ENCODE assay signal across 12 cellular contexts in the genomic region with DNA sequence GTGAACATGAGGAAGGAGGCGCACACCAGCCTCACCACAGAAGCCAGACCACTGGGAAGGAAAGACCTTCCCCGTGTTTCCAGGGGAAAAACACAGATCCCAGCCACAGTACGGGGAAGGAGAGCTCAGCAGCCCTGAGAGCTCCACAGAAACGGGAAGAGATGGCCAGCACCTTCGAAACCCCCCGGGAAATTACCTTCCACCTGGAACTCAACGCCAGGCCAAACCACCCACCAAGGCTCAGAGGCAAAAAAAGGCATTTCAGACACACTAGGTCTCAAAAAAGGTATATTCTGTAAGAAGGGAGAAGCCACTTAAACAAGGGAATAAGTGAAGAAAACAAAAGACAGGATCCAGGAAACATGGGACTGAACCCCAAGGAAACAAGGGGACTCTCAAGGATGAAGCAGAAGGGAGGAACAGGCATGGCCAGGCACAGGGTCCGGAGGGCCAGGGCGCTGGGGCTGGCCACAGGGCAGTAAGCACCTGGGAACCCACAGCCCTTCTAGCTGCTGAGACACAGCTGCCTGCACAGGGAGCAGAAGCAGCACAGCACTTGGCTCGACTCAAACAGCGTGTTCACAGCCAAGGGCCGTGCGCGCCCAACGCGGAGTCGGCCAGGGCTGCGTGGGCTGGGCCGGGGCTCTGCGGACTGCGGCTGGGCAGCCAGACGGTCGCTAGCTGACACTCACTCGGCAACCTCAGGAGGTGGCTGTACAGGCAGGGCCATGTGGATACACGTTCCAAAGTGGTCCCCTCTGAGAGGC. TPM values are rescaled to one million over a fixed set of nuclear protein-coding genes. Genes with fewer than 3 reads are reported as not detected.
DNase-seq lines count a peak whose midpoint lies in the region; ATAC-seq and TF ChIP-seq lines count a peak whose summit lies in the region.
"Had no signal": no experiment of that assay in that cellular context is flagged by ENCODE, and none has a peak within 500 bp of the region (broad histone marks: within the 10 kb centered on the region; RNA-seq: fewer than 3 reads in every experiment).

No MANE protein-coding gene starts in this region.

- CTCF ChIA-PET in Panc1 (lab: Charles Lee): no interaction called here

- H3K27ac ChIP-seq in Panc1 (ENCODE audit: low read length): no peak overlapping the region

- H3K4me3 ChIP-seq in Panc1 (ENCODE audit: low read depth in 2 of 2, low read length in 2 of 2): no peak overlapping the region
- no peak overlapping the region for H3K4me3 ChIP-seq in fibroblast of pulmonary artery (replicated peaks; ENCODE audit: low read depth, low read length)

- intact Hi-C loops in Panc1 (cut with micrococcal nuclease; ENCODE audit: unreplicated experiment): no loop called here

- no peaks in the 10 kb centered on the region for H3K9me3 Mint-ChIP-seq in nephron
- H3K9me3 Mint-ChIP-seq: activated CD4-positive, alpha-beta memory T cell treated with anti-CD3 and anti-CD28 coated beads for 36 hours; activated naive CD4-positive, alpha-beta T cell treated with anti-CD3 and anti-CD28 coated beads, Interleukin-2, amount 50 U/mL, for 24 hours had no signal

- H3K4me3 Mint-ChIP-seq in nephron: no peak overlapping the region
- H3K4me3 Mint-ChIP-seq: activated CD4-positive, alpha-beta memory T cell treated with anti-CD3 and anti-CD28 coated beads for 36 hours; activated naive CD4-positive, alpha-beta T cell treated with anti-CD3 and anti-CD28 coated beads, Interleukin-2, amount 50 U/mL, for 24 hours had no signal

- peak; percentile 31 for DNase-seq in AG08395 (ENCODE audit: low spot score)
- no peak for DNase-seq in Panc1 (ENCODE audit: low read depth, low spot score)
- peak; percentile 68 for DNase-seq in fibroblast of pulmonary artery (ENCODE audit: low read depth)
- no peak for DNase-seq in RPMI8226
- DNase-seq in DMS79 treated with DMSO at 0.1 percent for 48 hours (lab: John Stamatoyannopoulos, UW): no peak
- no peak for DNase-seq in activated CD8-positive, alpha-beta memory T cell treated with anti-CD3 and anti-CD28 coated beads, Interleukin-2, amount 50 U/mL, for 4 hours
- no peak for DNase-seq in CD1c-positive myeloid dendritic cell (ENCODE audit: extremely low spot score)
- DNase-seq: activated CD4-positive, alpha-beta memory T cell treated with anti-CD3 and anti-CD28 coated beads for 36 hours; GOT3; NCI-H524 had no signal

- H3K27me3 Mint-ChIP-seq in nephron (ENCODE audit: low read depth): no peaks in the 10 kb centered on the region
- H3K27me3 Mint-ChIP-seq: activated CD4-positive, alpha-beta memory T cell treated with anti-CD3 and anti-CD28 coated beads for 36 hours; activated naive CD4-positive, alpha-beta T cell treated with anti-CD3 and anti-CD28 coated beads, Interleukin-2, amount 50 U/mL, for 24 hours had no signal

- H3K9me3 ChIP-seq in Panc1 (ENCODE audit: control insufficient read depth, insufficient read depth, low read depth, low read length): no peaks in the 10 kb centered on the region

- H3K36me3 ChIP-seq in Panc1 (ENCODE audit: control insufficient read depth, insufficient read depth, low read length): no peaks in the 10 kb centered on the region

- in situ Hi-C loops in Panc1 (cut with HindIII; ENCODE audit: low pct_unique_long_range_greater_than_20kb, low sequenced_read_pairs): no loop called here

- H3K4me1 ChIP-seq in Panc1 (ENCODE audit: control insufficient read depth, insufficient read depth, low read length): peaks cover 7% of the 10 kb centered on the region

- H3K36me3 Mint-ChIP-seq in nephron (ENCODE audit: low read depth): no peaks in the 10 kb centered on the region
- H3K36me3 Mint-ChIP-seq: activated CD4-positive, alpha-beta memory T cell treated with anti-CD3 and anti-CD28 coated beads for 36 hours had no signal

- TF ChIP-seq CTCF in Panc1 (IDR thresholded peaks at IDR 0.05) (no peak), fibroblast of pulmonary artery (IDR thresholded peaks at IDR 0.05; ENCODE audit: low read length, missing control alignments) (no peak), nephron (IDR thresholded peaks at IDR 0.05; ENCODE audit: unreplicated experiment in 3 of 3) (no peak)

- peak overlapping the region in 2 of 3 experiments; percentile 0 to 50 for H3K27ac Mint-ChIP-seq in nephron
- H3K27ac Mint-ChIP-seq: activated CD4-positive, alpha-beta memory T cell treated with anti-CD3 and anti-CD28 coated beads for 36 hours; activated naive CD4-positive, alpha-beta T cell treated with anti-CD3 and anti-CD28 coated beads, Interleukin-2, amount 50 U/mL, for 24 hours had no signal

- no TSS peak for BruUV-seq in Panc1 (replicated peaks; lab: Mats Ljungman, UMichigan)

- peaks cover 42% of the 10 kb centered on the region for H3K4me1 Mint-ChIP-seq in nephron

- POLR2A ChIA-PET in Panc1 (lab: Charles Lee): no interaction called here

- no peaks in the 10 kb centered on the region for H3K27me3 ChIP-seq in Panc1 (ENCODE audit: control insufficient read depth, insufficient read depth, low read length)

- ATAC-seq in Panc1: peak; percentile 49; the same call in 1 of the 2 replicates

RNA-seq across cellular contexts. Expression of a gene that starts 44.6 kb away (rescaled TPM):
- 21.0 TPM for total RNA-seq in Panc1 (2021; ENCODE audit: unreplicated experiment)
- 27.9 TPM for polyA plus RNA-seq in Panc1 (2012; ENCODE audit: insufficient read length)

Comparison
In these comparisons a context has a peak if more than half of its experiments do, and no peak if none do; other contexts are left out.
1. DNase-seq: peak in AG08395 (single experiment) and fibroblast of pulmonary artery (single experiment); none in Panc1 (single experiment), RPMI8226 (single experiment), DMS79 treated with DMSO at 0.1 percent for 48 hours (single experiment), activated CD8-positive, alpha-beta memory T cell treated with anti-CD3 and anti-CD28 coated beads, Interleukin-2, amount 50 U/mL, for 4 hours (single experiment) and CD1c-positive myeloid dendritic cell (single experiment).